8 cellular contexts compared by ENCODE assay signal in the genomic region with DNA sequence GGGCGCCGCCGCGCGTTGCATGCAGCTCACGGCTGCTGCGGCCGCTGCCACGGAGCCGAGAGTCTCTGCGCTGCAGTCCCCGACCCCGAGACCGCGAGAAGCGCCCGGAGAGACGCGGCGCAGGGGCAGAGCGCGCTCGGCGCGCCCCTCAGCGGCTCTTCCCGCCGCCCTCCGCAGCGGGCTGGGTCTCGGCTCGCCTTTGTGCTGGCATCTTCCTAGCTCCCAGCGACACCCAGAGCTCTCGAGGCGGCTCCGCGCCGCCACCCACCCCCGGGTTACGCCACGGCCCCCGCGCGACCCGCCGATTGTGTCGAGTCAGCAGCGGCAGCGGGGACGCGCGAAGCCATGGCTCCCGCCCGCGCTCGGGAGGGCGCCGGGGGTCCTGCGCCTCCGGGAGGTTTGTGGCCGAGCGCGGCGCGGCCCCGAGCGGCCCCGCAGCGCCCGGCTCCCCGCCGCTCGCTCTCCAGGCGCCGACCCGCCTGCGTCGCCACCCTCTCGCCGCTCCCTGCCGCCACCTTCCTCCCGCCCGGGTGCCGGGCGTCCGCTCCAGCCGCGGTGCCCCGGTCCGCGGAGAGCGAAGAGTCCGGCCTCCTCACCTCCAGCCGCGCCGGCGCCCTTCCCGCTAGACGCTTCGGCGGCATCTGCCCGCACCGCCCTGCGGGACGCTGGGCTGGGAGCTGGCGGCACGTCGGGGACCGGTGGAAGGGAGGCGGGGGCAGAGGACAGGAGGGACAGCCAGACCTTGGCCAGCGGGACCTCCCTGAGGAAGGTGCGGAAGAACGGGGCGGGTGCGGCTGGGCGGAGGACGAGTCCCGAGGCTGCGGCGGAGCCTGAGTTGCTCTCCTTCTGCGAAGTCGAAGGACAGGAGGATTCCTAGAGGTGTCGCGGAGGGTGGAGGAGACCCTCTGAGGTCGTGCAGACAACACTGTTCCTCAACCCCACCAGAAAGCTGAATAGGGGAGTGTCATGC. TPM values are rescaled to one million over a fixed set of nuclear protein-coding genes. Genes with fewer than 3 reads are reported as not detected.
DNase-seq lines count a peak whose midpoint lies in the region; ATAC-seq and TF ChIP-seq lines count a peak whose summit lies in the region.

A gene (minus strand): TSS at position 643 of the 970 bp plus-strand sequence.

- no peaks in the 10 kb centered on the region for H4K20me1 ChIP-seq in PC-3 (ENCODE audit: low read length)

- BruUV-seq in PC-3 (replicated peaks; lab: Mats Ljungman, UMichigan), result no TSS peak

- no peaks in the 10 kb centered on the region for H3K9me2 ChIP-seq in PC-3 (replicated peaks; ENCODE audit: low read length)

- H3K9ac ChIP-seq in PC-3 (ENCODE audit: low read length), result 0 out of 2 replicates have a peak within 1 kb of the TSS, but pooled peaks have one; percentile 32
- H3K9ac ChIP-seq in skeletal muscle tissue (ENCODE audit: low read depth in 1 of 3, low read length in 3 of 3), result peak within 1 kb of the TSS; percentile 22 to 66 (median 32)

- intact Hi-C loops in PC-3 (cut with micrococcal nuclease), result loop anchor here (2.0 to 10.0 kb wide), 2 partner anchors 56 to 162 kb away; no protein-coding TSS in a partner anchor

- no peaks in the 10 kb centered on the region for H3F3A ChIP-seq in PC-3 (ENCODE audit: low read length, unreplicated experiment)

- H3K9me3 ChIP-seq in PC-3 (ENCODE audit: low read length), result no peaks in the 10 kb centered on the region
- no peaks in the 10 kb centered on the region for H3K9me3 ChIP-seq in skeletal muscle tissue (ENCODE audit: control insufficient read depth in 3 of 3, low read length in 3 of 3)

- H3K4me2 ChIP-seq in PC-3 (ENCODE audit: low read length), result peak within 1 kb of the TSS; percentile 94

- DNase-seq in PC-3 (peak; percentile 25), cardiac fibroblast (ENCODE audit: low read depth in 2 of 2) (peak; percentile 52 to 63), iPS-NIHi7 (ENCODE audit: extremely low spot score) (peak; percentile 74)

- H3K27me3 ChIP-seq in PC-3 (ENCODE audit: low read length) (peaks cover 6% of the 10 kb centered on the region), skeletal muscle tissue (ENCODE audit: control insufficient read depth in 3 of 3, insufficient read depth in 3 of 3, low read length in 3 of 3) (peaks cover 10 to 22% (median 16%) of the 10 kb centered on the region in 3 donors)

- no peaks in the 10 kb centered on the region for H3K79me2 ChIP-seq in PC-3 (ENCODE audit: low read length)

- CTCF ChIA-PET in PC-3 (lab: Charles Lee), result interaction anchor here (0.6 kb wide), 1 partner anchor 1691 kb away, joined by 3 read pairs; no protein-coding TSS in a partner anchor

- H3K27ac ChIP-seq in C4-2B (no peak within 1 kb of the TSS), PC-3 (ENCODE audit: low read length) (no peak within 1 kb of the TSS), skeletal muscle tissue (ENCODE audit: low read depth, low read length) (no peak within 1 kb of the TSS)

- peak within 1 kb of the TSS; percentile 93 for H2AFZ ChIP-seq in PC-3 (ENCODE audit: low read length)

- TF ChIP-seq CTCF in C4-2B (conservative IDR thresholded peaks at IDR 0.05), result peak; percentile 11
- no peak for TF ChIP-seq CTCF in PC-3 (conservative IDR thresholded peaks at IDR 0.05; ENCODE audit: low read depth, low read length)
- TF ChIP-seq CTCF in cardiac fibroblast (IDR thresholded peaks at IDR 0.05; ENCODE audit: low read depth, low read length), result no peak

- H3K36me3 ChIP-seq in PC-3 (ENCODE audit: low read depth, low read length), result no peaks in the 10 kb centered on the region
- H3K36me3 ChIP-seq in skeletal muscle tissue (ENCODE audit: control insufficient read depth in 3 of 3, insufficient read depth in 3 of 3, low read length in 3 of 3), result no peaks in the 10 kb centered on the region

- POLR2A ChIA-PET in PC-3 (lab: Charles Lee; ENCODE audit: unreplicated experiment), result interaction anchor here (0.7 kb wide), 1 partner anchor 838 kb away, joined by 3 read pairs; no protein-coding TSS in a partner anchor

- peak within 1 kb of the TSS; percentile 77 for H3K4me3 ChIP-seq in PC-3 (ENCODE audit: low read length)
- peak within 1 kb of the TSS; percentile 63 to 65 for H3K4me3 ChIP-seq in cardiac fibroblast (replicated peaks in 1 of 2; ENCODE audit: low read depth in 2 of 2, low read length in 2 of 2)
- H3K4me3 ChIP-seq in skeletal muscle tissue (ENCODE audit: low read length in 3 of 3), result peak within 1 kb of the TSS; percentile 62 to 74 (median 64)

- peaks cover 5% of the 10 kb centered on the region for H3K4me1 ChIP-seq in PC-3 (ENCODE audit: insufficient read depth, low read length)
- peaks cover 7 to 10% (median 10%) of the 10 kb centered on the region in 3 donors for H3K4me1 ChIP-seq in skeletal muscle tissue (ENCODE audit: control insufficient read depth in 3 of 3, insufficient read depth in 3 of 3, low read length in 3 of 3)

- ATAC-seq in GM18909 (IDR thresholded peaks at IDR 0.05; ENCODE audit: poor library complexity, unreplicated experiment) (peak; percentile 72), HG03159 (IDR thresholded peaks at IDR 0.05; ENCODE audit: unreplicated experiment) (peak; percentile 61), PC-3 (peak; percentile 76), HG02763 (IDR thresholded peaks at IDR 0.05; ENCODE audit: unreplicated experiment) (no peak)

RNA-seq across cellular contexts. Expression of the gene that starts here (rescaled TPM):
- 1.6 and 2.7 TPM in 2 replicates for total RNA-seq in PC-3 (2014; rRNA removed)
- total RNA-seq in skeletal muscle tissue, result 23.5 TPM
